Comparison of ENCODE assay signal across 8 cellular contexts in genomic region chr12:79690606-79691298, GRCh38. TPM values are rescaled to one million over a fixed set of nuclear protein-coding genes. Genes with fewer than 3 reads are reported as not detected.
DNase-seq lines count a peak whose midpoint lies in the region; ATAC-seq and TF ChIP-seq lines count a peak whose summit lies in the region.

A gene with protein sequence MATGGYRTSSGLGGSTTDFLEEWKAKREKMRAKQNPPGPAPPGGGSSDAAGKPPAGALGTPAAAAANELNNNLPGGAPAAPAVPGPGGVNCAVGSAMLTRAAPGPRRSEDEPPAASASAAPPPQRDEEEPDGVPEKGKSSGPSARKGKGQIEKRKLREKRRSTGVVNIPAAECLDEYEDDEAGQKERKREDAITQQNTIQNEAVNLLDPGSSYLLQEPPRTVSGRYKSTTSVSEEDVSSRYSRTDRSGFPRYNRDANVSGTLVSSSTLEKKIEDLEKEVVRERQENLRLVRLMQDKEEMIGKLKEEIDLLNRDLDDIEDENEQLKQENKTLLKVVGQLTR (minus strand): TSS chr12:79690964. CDS start chr12:79690244, 720 bp downstream.

- no peaks in the 10 kb centered on the region for H3K4me1 Mint-ChIP-seq in glutamatergic neuron (ENCODE audit: low read depth, unreplicated experiment)

- no peaks in the 10 kb centered on the region for H3K36me3 Mint-ChIP-seq in glutamatergic neuron (ENCODE audit: unreplicated experiment)

- H3K27me3 Mint-ChIP-seq in glutamatergic neuron (ENCODE audit: unreplicated experiment), result peaks cover 3% of the 10 kb centered on the region

- H3K4me3 Mint-ChIP-seq in glutamatergic neuron (ENCODE audit: unreplicated experiment), result peak within 1 kb of the TSS; percentile 87

- no peak within 1 kb of the TSS for H3K27ac Mint-ChIP-seq in glutamatergic neuron (ENCODE audit: unreplicated experiment)

- no peak for TF ChIP-seq CTCF in glutamatergic neuron (IDR thresholded peaks at IDR 0.05; ENCODE audit: partially characterized antibody, unreplicated experiment)
- no peak for TF ChIP-seq CTCF in omental fat pad (IDR thresholded peaks at IDR 0.05)

- H3K9me3 Mint-ChIP-seq in glutamatergic neuron (ENCODE audit: unreplicated experiment), result peaks cover 3% of the 10 kb centered on the region

- ATAC-seq in GM19351 (IDR thresholded peaks at IDR 0.05; ENCODE audit: unreplicated experiment) (peak; percentile 64), HG03432 (IDR thresholded peaks at IDR 0.05; ENCODE audit: unreplicated experiment) (peak; percentile 67), omental fat pad (ENCODE audit: low FRiP score) (peak; percentile 66)

- peak; percentile 89 for DNase-seq in DMS 273 (lab: John Stamatoyannopoulos, UW; ENCODE audit: unreplicated experiment)
- peak; percentile 95 for DNase-seq in NCI-H510A treated with DMSO at 0.1 percent for 48 hours (lab: John Stamatoyannopoulos, UW)
- DNase-seq in activated gamma-delta T cell treated with anti-CD3 and anti-CD28 coated beads, Interleukin-2, amount 50 U/mL, for 16 hours (ENCODE audit: low read depth), result peak; percentile 3
- peak; percentile 70 for DNase-seq in glutamatergic neuron
- peak; percentile 44 for DNase-seq in omental fat pad (ENCODE audit: low spot score)
- DNase-seq in epidermal melanocyte (ENCODE audit: insufficient read length, low spot score), result no peak

RNA-seq across cellular contexts. Expression of the gene that starts here (rescaled TPM):
- total RNA-seq in glutamatergic neuron (ENCODE audit: unreplicated experiment) (7.0 TPM), omental fat pad (10 to 100 TPM; 28.6 to 48.0 (median 36.4) TPM)
